ENCODE assay signal across 25 cellular contexts in genomic region chr6:44682987-44683779, GRCh38.
"Had no signal": no experiment of that assay in that cellular context is flagged by ENCODE, and none has a peak within 500 bp of the region (broad histone marks: within the 10 kb centered on the region; RNA-seq: fewer than 3 reads in every experiment).

No MANE protein-coding gene starts in this region.

- H3K27ac ChIP-seq: esophagus muscularis mucosa, foreskin keratinocyte, gastroesophageal sphincter, heart left ventricle, hepatocyte, neural progenitor cell, psoas muscle, suprapubic skin, transverse colon, vagina had no signal

- H3K4me1 Mint-ChIP-seq: memory B cell, mesothelial cell of epicardium, naive B cell had no signal

- H3K4me3 Mint-ChIP-seq: memory B cell; mesothelial cell of epicardium; nephron; neural progenitor cell; stimulated activated naive CD8-positive, alpha-beta T cell treated with anti-CD3 and anti-CD28 coated beads, Interleukin-15, amount 100 ng/mL, for 72 hours had no signal

- H3K4me3 ChIP-seq: esophagus muscularis mucosa, gastroesophageal sphincter, heart left ventricle, hepatocyte, lung, mucosa of descending colon, neural progenitor cell, psoas muscle, suprapubic skin, transverse colon, vagina had no signal

- H3K36me3 ChIP-seq: esophagus muscularis mucosa, gastroesophageal sphincter, heart left ventricle, neural progenitor cell, suprapubic skin, transverse colon, vagina had no signal

- H3K27me3 Mint-ChIP-seq: stimulated activated naive CD8-positive, alpha-beta T cell treated with anti-CD3 and anti-CD28 coated beads, Interleukin-15, amount 100 ng/mL, for 72 hours had no signal

- H3K27ac Mint-ChIP-seq: memory B cell, mesothelial cell of epicardium, nephron had no signal

- H3K9me3 ChIP-seq: suprapubic skin, vagina had no signal

- H3K4me1 ChIP-seq: esophagus muscularis mucosa, gastroesophageal sphincter, heart left ventricle, neural progenitor cell, psoas muscle, suprapubic skin, transverse colon, vagina had no signal

- H3K36me3 Mint-ChIP-seq: memory B cell, naive B cell, neural progenitor cell had no signal

- H3K4me2 ChIP-seq: hepatocyte, neural progenitor cell had no signal

- DNase-seq: effector CD8-positive, alpha-beta T cell; foreskin keratinocyte; heart left ventricle; kidney; mucosa of descending colon; naive B cell; psoas muscle; right cardiac atrium; small intestine; stimulated activated CD4-positive, alpha-beta T cell treated with anti-CD3 and anti-CD28 coated beads, Interleukin-15, amount 100 ng/mL, for 24 hours; stimulated activated CD4-positive, alpha-beta T cell treated with anti-CD3 and anti-CD28 coated beads, Interleukin-2, amount 100 ng/mL, for 48 hours; stimulated activated naive CD4-positive, alpha-beta T cell; stimulated activated naive CD8-positive, alpha-beta T cell treated with anti-CD3 and anti-CD28 coated beads, Interleukin-15, amount 100 ng/mL, for 72 hours; transverse colon had no signal

- H2AFZ ChIP-seq: hepatocyte, neural progenitor cell had no signal

- ATAC-seq: foreskin keratinocyte; gastroesophageal sphincter; heart left ventricle; left lobe of liver; mucosa of descending colon; psoas muscle; right cardiac atrium; stimulated activated naive CD8-positive, alpha-beta T cell treated with anti-CD3 and anti-CD28 coated beads, Interleukin-15, amount 100 ng/mL, for 72 hours had no signal

- H3K27me3 ChIP-seq: esophagus muscularis mucosa, foreskin keratinocyte, gastroesophageal sphincter, heart left ventricle, hepatocyte, neural progenitor cell, suprapubic skin, transverse colon, vagina had no signal

- H3K9ac ChIP-seq: neural progenitor cell had no signal
